In genomic region chr17:28041844-28042656, GRCh38 we compare ENCODE assay signal across 1 cellular context.
TF ChIP-seq lines count a peak whose summit lies in the region.

No MANE protein-coding gene starts in this region.

TF ChIP-seq in HepG2, 621 proteins besides CTCF, POLR2A, EP300 and RAD21 (continued from another document and continues in another):
- TF ChIP-seq HOMEZ (CRISPR knock-in tag; IDR thresholded peaks at IDR 0.05; ENCODE audit: low read depth): no peak
- no peak for TF ChIP-seq RORA (CRISPR knock-in tag; IDR thresholded peaks at IDR 0.05)
- TF ChIP-seq CHD2 (IDR thresholded peaks at IDR 0.05; ENCODE audit: low read depth, low read length): no peak
- TF ChIP-seq, protein P1, sequence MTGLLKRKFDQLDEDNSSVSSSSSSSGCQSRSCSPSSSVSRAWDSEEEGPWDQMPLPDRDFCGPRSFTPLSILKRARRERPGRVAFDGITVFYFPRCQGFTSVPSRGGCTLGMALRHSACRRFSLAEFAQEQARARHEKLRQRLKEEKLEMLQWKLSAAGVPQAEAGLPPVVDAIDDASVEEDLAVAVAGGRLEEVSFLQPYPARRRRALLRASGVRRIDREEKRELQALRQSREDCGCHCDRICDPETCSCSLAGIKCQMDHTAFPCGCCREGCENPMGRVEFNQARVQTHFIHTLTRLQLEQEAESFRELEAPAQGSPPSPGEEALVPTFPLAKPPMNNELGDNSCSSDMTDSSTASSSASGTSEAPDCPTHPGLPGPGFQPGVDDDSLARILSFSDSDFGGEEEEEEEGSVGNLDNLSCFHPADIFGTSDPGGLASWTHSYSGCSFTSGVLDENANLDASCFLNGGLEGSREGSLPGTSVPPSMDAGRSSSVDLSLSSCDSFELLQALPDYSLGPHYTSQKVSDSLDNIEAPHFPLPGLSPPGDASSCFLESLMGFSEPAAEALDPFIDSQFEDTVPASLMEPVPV (CRISPR knock-in tag; IDR thresholded peaks at IDR 0.05): 0 out of 2 replicates have a peak, but pooled peaks have one; percentile 8
- no peak for TF ChIP-seq SPEN (CRISPR knock-in tag; IDR thresholded peaks at IDR 0.05; ENCODE audit: low read depth)
- TF ChIP-seq ZNF326 (CRISPR knock-in tag; IDR thresholded peaks at IDR 0.05; ENCODE audit: borderline replicate concordance): no peak
- TF ChIP-seq FOXP1 (IDR thresholded peaks at IDR 0.05): no peak
- TF ChIP-seq FOXP1 (CRISPR knock-in tag; IDR thresholded peaks at IDR 0.05): no peak
- no peak for TF ChIP-seq STAG1 (CRISPR knock-in tag; IDR thresholded peaks at IDR 0.05)
- no peak for TF ChIP-seq NFE2L1 (CRISPR knock-in tag; IDR thresholded peaks at IDR 0.05; ENCODE audit: borderline replicate concordance)
- TF ChIP-seq RFXAP (CRISPR knock-in tag; IDR thresholded peaks at IDR 0.05; ENCODE audit: borderline replicate concordance): no peak
- no peak for TF ChIP-seq DR1 (CRISPR knock-in tag; IDR thresholded peaks at IDR 0.05)
- TF ChIP-seq ZFP62 (CRISPR knock-in tag; IDR thresholded peaks at IDR 0.05): no peak
- peak; percentile 33 for TF ChIP-seq HNRNPK (IDR thresholded peaks at IDR 0.05; ENCODE audit: low read depth, low read length, poor library complexity, severe bottlenecking)
- TF ChIP-seq IRF2 (CRISPR knock-in tag; IDR thresholded peaks at IDR 0.05): no peak
- no peak for TF ChIP-seq ZFP36 (IDR thresholded peaks at IDR 0.05; ENCODE audit: borderline replicate concordance, low read depth, low read length, partially characterized antibody)
- TF ChIP-seq, protein P2, sequence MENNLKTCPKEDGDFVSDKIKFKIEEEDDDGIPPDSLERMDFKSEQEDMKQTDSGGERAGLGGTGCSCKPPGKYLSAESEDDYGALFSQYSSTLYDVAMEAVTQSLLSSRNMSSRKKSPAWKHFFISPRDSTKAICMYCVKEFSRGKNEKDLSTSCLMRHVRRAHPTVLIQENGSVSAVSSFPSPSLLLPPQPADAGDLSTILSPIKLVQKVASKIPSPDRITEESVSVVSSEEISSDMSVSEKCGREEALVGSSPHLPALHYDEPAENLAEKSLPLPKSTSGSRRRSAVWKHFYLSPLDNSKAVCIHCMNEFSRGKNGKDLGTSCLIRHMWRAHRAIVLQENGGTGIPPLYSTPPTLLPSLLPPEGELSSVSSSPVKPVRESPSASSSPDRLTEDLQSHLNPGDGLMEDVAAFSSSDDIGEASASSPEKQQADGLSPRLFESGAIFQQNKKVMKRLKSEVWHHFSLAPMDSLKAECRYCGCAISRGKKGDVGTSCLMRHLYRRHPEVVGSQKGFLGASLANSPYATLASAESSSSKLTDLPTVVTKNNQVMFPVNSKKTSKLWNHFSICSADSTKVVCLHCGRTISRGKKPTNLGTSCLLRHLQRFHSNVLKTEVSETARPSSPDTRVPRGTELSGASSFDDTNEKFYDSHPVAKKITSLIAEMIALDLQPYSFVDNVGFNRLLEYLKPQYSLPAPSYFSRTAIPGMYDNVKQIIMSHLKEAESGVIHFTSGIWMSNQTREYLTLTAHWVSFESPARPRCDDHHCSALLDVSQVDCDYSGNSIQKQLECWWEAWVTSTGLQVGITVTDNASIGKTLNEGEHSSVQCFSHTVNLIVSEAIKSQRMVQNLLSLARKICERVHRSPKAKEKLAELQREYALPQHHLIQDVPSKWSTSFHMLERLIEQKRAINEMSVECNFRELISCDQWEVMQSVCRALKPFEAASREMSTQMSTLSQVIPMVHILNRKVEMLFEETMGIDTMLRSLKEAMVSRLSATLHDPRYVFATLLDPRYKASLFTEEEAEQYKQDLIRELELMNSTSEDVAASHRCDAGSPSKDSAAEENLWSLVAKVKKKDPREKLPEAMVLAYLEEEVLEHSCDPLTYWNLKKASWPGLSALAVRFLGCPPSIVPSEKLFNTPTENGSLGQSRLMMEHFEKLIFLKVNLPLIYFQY (CRISPR knock-in tag; IDR thresholded peaks at IDR 0.05; ENCODE audit: borderline replicate concordance): 0 out of 2 replicates have a peak, but pooled peaks have one; percentile 3
- TF ChIP-seq ATF5 (CRISPR knock-in tag; IDR thresholded peaks at IDR 0.05; ENCODE audit: low read depth): no peak
- TF ChIP-seq SIN3A (IDR thresholded peaks at IDR 0.05; ENCODE audit: borderline replicate concordance, low read depth, low read length): 0 out of 2 replicates have a peak, but pooled peaks have one; percentile 2
- TF ChIP-seq HES4 (CRISPR knock-in tag; IDR thresholded peaks at IDR 0.05; ENCODE audit: borderline replicate concordance): no peak
- no peak for TF ChIP-seq NR2F2 (IDR thresholded peaks at IDR 0.05; ENCODE audit: borderline replicate concordance, low read depth)
- TF ChIP-seq, protein P3, sequence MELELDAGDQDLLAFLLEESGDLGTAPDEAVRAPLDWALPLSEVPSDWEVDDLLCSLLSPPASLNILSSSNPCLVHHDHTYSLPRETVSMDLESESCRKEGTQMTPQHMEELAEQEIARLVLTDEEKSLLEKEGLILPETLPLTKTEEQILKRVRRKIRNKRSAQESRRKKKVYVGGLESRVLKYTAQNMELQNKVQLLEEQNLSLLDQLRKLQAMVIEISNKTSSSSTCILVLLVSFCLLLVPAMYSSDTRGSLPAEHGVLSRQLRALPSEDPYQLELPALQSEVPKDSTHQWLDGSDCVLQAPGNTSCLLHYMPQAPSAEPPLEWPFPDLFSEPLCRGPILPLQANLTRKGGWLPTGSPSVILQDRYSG (CRISPR knock-in tag; IDR thresholded peaks at IDR 0.05): no peak
- no peak for TF ChIP-seq HIVEP1 (CRISPR knock-in tag; IDR thresholded peaks at IDR 0.05)
- TF ChIP-seq JUNB (CRISPR knock-in tag; IDR thresholded peaks at IDR 0.05; ENCODE audit: borderline replicate concordance): no peak
- peak; percentile 58 for TF ChIP-seq ARID4A (CRISPR knock-in tag; IDR thresholded peaks at IDR 0.05; ENCODE audit: borderline replicate concordance)
- TF ChIP-seq GZF1 (CRISPR knock-in tag; IDR thresholded peaks at IDR 0.05): 0 out of 2 replicates have a peak, but pooled peaks have one; percentile 13
- no peak for TF ChIP-seq ZBTB20 (CRISPR knock-in tag; IDR thresholded peaks at IDR 0.05; ENCODE audit: borderline replicate concordance, low read depth)
- TF ChIP-seq LCORL (IDR thresholded peaks at IDR 0.05): no peak
- 0 out of 2 replicates have a peak, but pooled peaks have one; percentile 19 for TF ChIP-seq LCORL (CRISPR knock-in tag; IDR thresholded peaks at IDR 0.05)
- TF ChIP-seq XRCC5 (optimal IDR thresholded peaks at IDR 0.05; ENCODE audit: low read length): no peak
- TF ChIP-seq ZNF446 (CRISPR knock-in tag; IDR thresholded peaks at IDR 0.05): no peak
- TF ChIP-seq, protein P4, sequence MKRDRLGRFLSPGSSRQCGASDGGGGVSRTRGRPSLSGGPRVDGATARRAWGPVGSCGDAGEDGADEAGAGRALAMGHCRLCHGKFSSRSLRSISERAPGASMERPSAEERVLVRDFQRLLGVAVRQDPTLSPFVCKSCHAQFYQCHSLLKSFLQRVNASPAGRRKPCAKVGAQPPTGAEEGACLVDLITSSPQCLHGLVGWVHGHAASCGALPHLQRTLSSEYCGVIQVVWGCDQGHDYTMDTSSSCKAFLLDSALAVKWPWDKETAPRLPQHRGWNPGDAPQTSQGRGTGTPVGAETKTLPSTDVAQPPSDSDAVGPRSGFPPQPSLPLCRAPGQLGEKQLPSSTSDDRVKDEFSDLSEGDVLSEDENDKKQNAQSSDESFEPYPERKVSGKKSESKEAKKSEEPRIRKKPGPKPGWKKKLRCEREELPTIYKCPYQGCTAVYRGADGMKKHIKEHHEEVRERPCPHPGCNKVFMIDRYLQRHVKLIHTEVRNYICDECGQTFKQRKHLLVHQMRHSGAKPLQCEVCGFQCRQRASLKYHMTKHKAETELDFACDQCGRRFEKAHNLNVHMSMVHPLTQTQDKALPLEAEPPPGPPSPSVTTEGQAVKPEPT (CRISPR knock-in tag; IDR thresholded peaks at IDR 0.05; ENCODE audit: low read depth): no peak
- no peak for TF ChIP-seq MXD1 (CRISPR knock-in tag; IDR thresholded peaks at IDR 0.05)
- TF ChIP-seq ZNF768 (CRISPR knock-in tag; IDR thresholded peaks at IDR 0.05): no peak; the same call in 1 of the 2 replicates
- 0 out of 2 replicates have a peak, but pooled peaks have one; percentile 1 for TF ChIP-seq ZNF607 (CRISPR knock-in tag; IDR thresholded peaks at IDR 0.05; ENCODE audit: borderline replicate concordance)
- no peak for TF ChIP-seq ZNF704 (CRISPR knock-in tag; IDR thresholded peaks at IDR 0.05; ENCODE audit: borderline replicate concordance)
- no peak for TF ChIP-seq RARA (CRISPR knock-in tag; IDR thresholded peaks at IDR 0.05)
- no peak for TF ChIP-seq ZMYM2 (CRISPR knock-in tag; IDR thresholded peaks at IDR 0.05)
- no peak for TF ChIP-seq SCMH1 (CRISPR knock-in tag; IDR thresholded peaks at IDR 0.05; ENCODE audit: borderline replicate concordance)
- TF ChIP-seq, protein P5, sequence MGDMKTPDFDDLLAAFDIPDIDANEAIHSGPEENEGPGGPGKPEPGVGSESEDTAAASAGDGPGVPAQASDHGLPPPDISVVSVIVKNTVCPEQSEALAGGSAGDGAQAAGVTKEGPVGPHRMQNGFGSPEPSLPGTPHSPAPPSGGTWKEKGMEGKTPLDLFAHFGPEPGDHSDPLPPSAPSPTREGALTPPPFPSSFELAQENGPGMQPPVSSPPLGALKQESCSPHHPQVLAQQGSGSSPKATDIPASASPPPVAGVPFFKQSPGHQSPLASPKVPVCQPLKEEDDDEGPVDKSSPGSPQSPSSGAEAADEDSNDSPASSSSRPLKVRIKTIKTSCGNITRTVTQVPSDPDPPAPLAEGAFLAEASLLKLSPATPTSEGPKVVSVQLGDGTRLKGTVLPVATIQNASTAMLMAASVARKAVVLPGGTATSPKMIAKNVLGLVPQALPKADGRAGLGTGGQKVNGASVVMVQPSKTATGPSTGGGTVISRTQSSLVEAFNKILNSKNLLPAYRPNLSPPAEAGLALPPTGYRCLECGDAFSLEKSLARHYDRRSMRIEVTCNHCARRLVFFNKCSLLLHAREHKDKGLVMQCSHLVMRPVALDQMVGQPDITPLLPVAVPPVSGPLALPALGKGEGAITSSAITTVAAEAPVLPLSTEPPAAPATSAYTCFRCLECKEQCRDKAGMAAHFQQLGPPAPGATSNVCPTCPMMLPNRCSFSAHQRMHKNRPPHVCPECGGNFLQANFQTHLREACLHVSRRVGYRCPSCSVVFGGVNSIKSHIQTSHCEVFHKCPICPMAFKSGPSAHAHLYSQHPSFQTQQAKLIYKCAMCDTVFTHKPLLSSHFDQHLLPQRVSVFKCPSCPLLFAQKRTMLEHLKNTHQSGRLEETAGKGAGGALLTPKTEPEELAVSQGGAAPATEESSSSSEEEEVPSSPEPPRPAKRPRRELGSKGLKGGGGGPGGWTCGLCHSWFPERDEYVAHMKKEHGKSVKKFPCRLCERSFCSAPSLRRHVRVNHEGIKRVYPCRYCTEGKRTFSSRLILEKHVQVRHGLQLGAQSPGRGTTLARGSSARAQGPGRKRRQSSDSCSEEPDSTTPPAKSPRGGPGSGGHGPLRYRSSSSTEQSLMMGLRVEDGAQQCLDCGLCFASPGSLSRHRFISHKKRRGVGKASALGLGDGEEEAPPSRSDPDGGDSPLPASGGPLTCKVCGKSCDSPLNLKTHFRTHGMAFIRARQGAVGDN (CRISPR knock-in tag; IDR thresholded peaks at IDR 0.05): peak; percentile 10; the same call in 1 of the 2 replicates
- no peak for TF ChIP-seq FOXJ3 (CRISPR knock-in tag; IDR thresholded peaks at IDR 0.05; ENCODE audit: borderline replicate concordance)
- TF ChIP-seq ZC3H13 (CRISPR knock-in tag; IDR thresholded peaks at IDR 0.05): no peak
